ENCODE assay signal across 23 cellular contexts in genomic region chr12:116610971-116611541, GRCh38. TPM values are rescaled to one million over a fixed set of nuclear protein-coding genes. Genes with fewer than 3 reads are reported as not detected.
DNase-seq lines count a peak whose midpoint lies in the region; ATAC-seq and TF ChIP-seq lines count a peak whose summit lies in the region.
"Had no signal": no experiment of that assay in that cellular context is flagged by ENCODE, and none has a peak within 500 bp of the region (broad histone marks: within the 10 kb centered on the region; RNA-seq: fewer than 3 reads in every experiment).

No MANE protein-coding gene starts in this region.

- no peaks in the 10 kb centered on the region for H3K9me3 ChIP-seq in lower lobe of right lung
- H3K9me3 ChIP-seq: vagina had no signal

- peaks cover 8% of the 10 kb centered on the region for H3K4me1 ChIP-seq in lower lobe of right lung
- H3K4me1 ChIP-seq: parathyroid adenoma, vagina had no signal

- no peaks in the 10 kb centered on the region for H3K27me3 ChIP-seq in lower lobe of right lung (ENCODE audit: low read depth)
- H3K27me3 ChIP-seq: vagina had no signal

- no peak overlapping the region for H3K27ac ChIP-seq in lower lobe of right lung
- H3K27ac ChIP-seq: epithelial cell of prostate, HL-60, parathyroid adenoma, vagina had no signal

- no peak overlapping the region for H3K4me3 ChIP-seq in lower lobe of right lung
- H3K4me3 ChIP-seq: lung, vagina had no signal

- intact Hi-C loops in CD14-positive monocyte (cut with micrococcal nuclease) (no loop called here), lower lobe of right lung (cut with DNase I) (no loop called here)

- H3K27ac Mint-ChIP-seq in CD14-positive monocyte = peak overlapping the region in 6 of 7 donors; percentile 63 to 86 (median 66)
- H3K27ac Mint-ChIP-seq: activated T-cell treated with anti-CD3 and anti-CD28 coated beads, Interleukin-2, amount 50 U/mL, for 72 hours; B cell; dendritic cell treated with granulocyte-macrophage colony-stimulating factor and Interleukin-4, amounts not matched to agents 40 ng/mL and 50 ng/mL, for 4 days had no signal

- H3K36me3 ChIP-seq in lower lobe of right lung = no peaks in the 10 kb centered on the region
- H3K36me3 ChIP-seq: vagina had no signal

- no peaks in the 10 kb centered on the region for H3K36me3 Mint-ChIP-seq in CD14-positive monocyte

- no peak for TF ChIP-seq CTCF in CD14-positive monocyte (IDR thresholded peaks at IDR 0.05)
- TF ChIP-seq CTCF in lower lobe of right lung (IDR thresholded peaks at IDR 0.05) = no peak

- DNase-seq in CD14-positive monocyte (ENCODE audit: low spot score) = peak; percentile 68
- DNase-seq in ELR (ENCODE audit: low read depth) = peak; percentile 22
- DNase-seq in RPMI7951 (ENCODE audit: low read depth) = peak; percentile 8
- no peak for DNase-seq in lower lobe of right lung
- no peak for DNase-seq in NCI-H146 (lab: John Stamatoyannopoulos, UW)
- DNase-seq: activated CD4-positive, alpha-beta T cell treated with anti-CD3 and anti-CD28 coated beads, Interleukin-2, amount 50 U/mL, for 4 hours; activated T-cell treated with anti-CD3 and anti-CD28 coated beads, Interleukin-2, amount 50 U/mL, for 72 hours; GF-D8; HCEC 1CT; KBM-7; naive B cell; NCI-H1105 treated with DMSO at 0.1 percent for 48 hours; NCI-H526 treated with DMSO at 0.1 percent for 48 hours; stimulated activated CD4-positive, alpha-beta T cell treated with anti-CD3 and anti-CD28 coated beads, Interleukin-1b, Interleukin-23, amount 100 ng/mL, for 48 hours had no signal

- peaks cover 0 to 1% (median 0%) of the 10 kb centered on the region in 7 donors for H3K9me3 Mint-ChIP-seq in CD14-positive monocyte
- H3K9me3 Mint-ChIP-seq: activated T-cell treated with anti-CD3 and anti-CD28 coated beads, Interleukin-2, amount 50 U/mL, for 72 hours; dendritic cell treated with granulocyte-macrophage colony-stimulating factor and Interleukin-4, amounts not matched to agents 40 ng/mL and 50 ng/mL, for 4 days had no signal

- H3K4me1 Mint-ChIP-seq in CD14-positive monocyte = peaks cover 20% of the 10 kb centered on the region

- ATAC-seq in lower lobe of right lung (peak; percentile 32 to 58), HG02623 (IDR thresholded peaks at IDR 0.05; ENCODE audit: unreplicated experiment) (no peak), HG03135 (IDR thresholded peaks at IDR 0.05; ENCODE audit: unreplicated experiment) (no peak)
- ATAC-seq: activated T-cell treated with anti-CD3 and anti-CD28 coated beads, Interleukin-2, amount 50 U/mL, for 72 hours had no signal

- H3K27me3 Mint-ChIP-seq in CD14-positive monocyte (ENCODE audit: low read depth in 3 of 3) = no peaks in the 10 kb centered on the region
- H3K27me3 Mint-ChIP-seq: B cell; dendritic cell treated with granulocyte-macrophage colony-stimulating factor and Interleukin-4, amounts not matched to agents 40 ng/mL and 50 ng/mL, for 4 days had no signal

- H3K4me3 Mint-ChIP-seq in CD14-positive monocyte = no peak overlapping the region
- H3K4me3 Mint-ChIP-seq: activated T-cell treated with anti-CD3 and anti-CD28 coated beads, Interleukin-2, amount 50 U/mL, for 72 hours; B cell; dendritic cell treated with granulocyte-macrophage colony-stimulating factor and Interleukin-4, amounts not matched to agents 40 ng/mL and 50 ng/mL, for 4 days; naive B cell had no signal

RNA-seq across cellular contexts. Expression of gene MAP1LC3B2, which starts 51.9 kb away (rescaled TPM):
- polyA plus RNA-seq in CD14-positive monocyte = 10 to 100 TPM in 1 of 2 donors, 1 to 10 TPM in 1; 6.4 to 12.9 TPM
- total RNA-seq in RPMI7951 (2014; rRNA removed; shearing (Covaris generic)) = 0.48 TPM in 1 of 2 replicates, not detected in the other
- 1.9 TPM for total RNA-seq in lower lobe of right lung
- total RNA-seq: vagina had no signal

Comparison
In these comparisons a context has a peak if more than half of its experiments do, and no peak if none do; other contexts are left out.
1. DNase-seq: peak in CD14-positive monocyte (single experiment), ELR (single experiment) and RPMI7951 (single experiment); none in lower lobe of right lung (single experiment) and NCI-H146 (single experiment).
2. ATAC-seq: peak in lower lobe of right lung (2 of 2); none in HG02623 (single experiment) and HG03135 (single experiment).